Comparison of ENCODE assay signal across 21 cellular contexts in genomic region chr16:78593352-78593751, GRCh38.
"Had no signal": no experiment of that assay in that cellular context is flagged by ENCODE, and none has a peak within 500 bp of the region (broad histone marks: within the 10 kb centered on the region; RNA-seq: fewer than 3 reads in every experiment).

No MANE protein-coding gene starts in this region.

- H3K27me3 ChIP-seq: esophagus muscularis mucosa, gastroesophageal sphincter, right atrium auricular region, sigmoid colon, stomach, transverse colon had no signal

- H3K4me1 ChIP-seq: esophagus muscularis mucosa, gastroesophageal sphincter, right atrium auricular region, stomach, transverse colon had no signal

- H3K9me3 Mint-ChIP-seq: dendritic cell treated with granulocyte-macrophage colony-stimulating factor and Interleukin-4, amounts not matched to agents 40 ng/mL and 50 ng/mL, for 4 days; effector memory CD8-positive, alpha-beta T cell; nephron had no signal

- H3K9me3 ChIP-seq: esophagus muscularis mucosa, gastroesophageal sphincter, right atrium auricular region, sigmoid colon, stomach, thoracic aorta, transverse colon had no signal

- H3K4me3 ChIP-seq: esophagus muscularis mucosa, gastroesophageal sphincter, lung, right atrium auricular region, sigmoid colon, skin epidermis, stomach, thoracic aorta, transverse colon had no signal

- H3K4me3 Mint-ChIP-seq: dendritic cell treated with granulocyte-macrophage colony-stimulating factor and Interleukin-4, amounts not matched to agents 40 ng/mL and 50 ng/mL, for 4 days; effector memory CD8-positive, alpha-beta T cell; nephron had no signal

- H3K27me3 Mint-ChIP-seq: dendritic cell treated with granulocyte-macrophage colony-stimulating factor and Interleukin-4, amounts not matched to agents 40 ng/mL and 50 ng/mL, for 4 days; effector memory CD8-positive, alpha-beta T cell had no signal

- H3K36me3 ChIP-seq: esophagus muscularis mucosa, gastroesophageal sphincter, right atrium auricular region, sigmoid colon, stomach, thoracic aorta, transverse colon had no signal

- DNase-seq: effector memory CD8-positive, alpha-beta T cell; foreskin fibroblast; glutamatergic neuron; left ventricle myocardium superior; mesenchymal stem cell; midbrain; sigmoid colon; stimulated activated CD4-positive, alpha-beta T cell treated with anti-CD3 and anti-CD28 coated beads, Interleukin-2, amount 100 ng/mL, for 24 hours; stimulated activated CD4-positive, alpha-beta T cell treated with anti-CD3 and anti-CD28 coated beads, Interleukin-4, amount 100 ng/mL, for 4 hours; stomach; substantia nigra; transverse colon had no signal

- H3K27ac ChIP-seq: epithelial cell of prostate, esophagus muscularis mucosa, gastroesophageal sphincter, right atrium auricular region, sigmoid colon, skin epidermis, stomach, thoracic aorta, transverse colon had no signal

- H3K27ac Mint-ChIP-seq: dendritic cell treated with granulocyte-macrophage colony-stimulating factor and Interleukin-4, amounts not matched to agents 40 ng/mL and 50 ng/mL, for 4 days; effector memory CD8-positive, alpha-beta T cell; nephron had no signal

- ATAC-seq: effector memory CD8-positive, alpha-beta T cell; gastroesophageal sphincter; left ventricle myocardium superior had no signal
